ENCODE assay signal across 6 cellular contexts in the genomic region with DNA sequence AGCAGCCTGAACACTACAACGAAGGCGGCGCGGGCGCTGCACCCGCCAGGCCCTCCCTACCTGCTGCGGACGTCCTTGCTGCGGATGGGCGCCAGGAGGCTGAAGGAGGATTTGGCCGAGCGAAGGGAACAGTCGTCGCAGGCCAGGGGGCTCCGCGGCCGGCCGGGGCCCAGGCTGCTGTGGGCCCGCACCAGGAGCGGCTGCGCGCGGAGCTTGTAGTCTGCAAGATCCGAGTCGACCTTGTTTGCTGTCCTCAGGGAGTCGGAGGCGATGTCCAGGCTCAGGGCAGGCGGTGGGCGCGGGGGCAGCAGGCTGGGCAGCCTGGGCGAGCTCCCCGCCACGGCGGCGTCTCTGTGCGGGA.
DNase-seq lines count a peak whose midpoint lies in the region; ATAC-seq and TF ChIP-seq lines count a peak whose summit lies in the region.

No MANE protein-coding gene starts in this region.

- no peak for ATAC-seq in GM18498 (IDR thresholded peaks at IDR 0.05; ENCODE audit: unreplicated experiment)

- DNase-seq in NCI-H1417 (lab: John Stamatoyannopoulos, UW) (peak in 2 of 3 experiments; percentile 53 to 58), NCI-H1417 treated with DMSO at 0.1 percent for 48 hours (lab: John Stamatoyannopoulos, UW) (no peak), left kidney (ENCODE audit: low read depth, low spot score) (peak; percentile 50)
- DNase-seq in central memory CD4-positive, alpha-beta T cell: no peak

- TF ChIP-seq CTCF in VCaP (conservative IDR thresholded peaks at IDR 0.05): no peak

- H3K27ac ChIP-seq in VCaP: peak overlapping the region; percentile 91

Comparison
In these comparisons a context has a peak if more than half of its experiments do, and no peak if none do; other contexts are left out.
1. DNase-seq: peak in NCI-H1417 (2 of 3) and left kidney (single experiment); none in NCI-H1417 treated with DMSO at 0.1 percent for 48 hours (single experiment) and central memory CD4-positive, alpha-beta T cell (single experiment).